ENCODE assay signal across 11 cellular contexts in genomic region chr2:118197011-118197695, GRCh38.
DNase-seq lines count a peak whose midpoint lies in the region; ATAC-seq and TF ChIP-seq lines count a peak whose summit lies in the region.
"Had no signal": no experiment of that assay in that cellular context is flagged by ENCODE, and none has a peak within 500 bp of the region (broad histone marks: within the 10 kb centered on the region; RNA-seq: fewer than 3 reads in every experiment).

No MANE protein-coding gene starts in this region.

- CTCF ChIA-PET in CD8-positive, alpha-beta memory T cell (lab: Charles Lee): no interaction called here

- WGBS in H9 (ENCODE audit: extremely low coverage, insufficient read length, low lambda C conversion rate): no CpG with 5 or more reads among the region's 3 CpGs

- no peak overlapping the region for H3K4ac ChIP-seq in H9 (ENCODE audit: low read depth, low read length)

- H4K91ac ChIP-seq in H9 (ENCODE audit: insufficient read length, low read depth, low read length): no peak overlapping the region

- no peak overlapping the region for H3K9ac ChIP-seq in H9 (ENCODE audit: extremely low read depth, insufficient read length, low read length)

- no peak overlapping the region for H3K18ac ChIP-seq in H9 (ENCODE audit: insufficient read length, low read depth, low read length)

- H3K27me3 Mint-ChIP-seq in H9 (ENCODE audit: low read depth): peaks cover 3% of the 10 kb centered on the region; the same call in 1 of the 2 replicates
- peaks cover 9 to 12% of the 10 kb centered on the region in 2 donors for H3K27me3 Mint-ChIP-seq in CD8-positive, alpha-beta memory T cell

- H2BK20ac ChIP-seq in H9 (ENCODE audit: low read depth, low read length, poor library complexity, severe bottlenecking): no peak overlapping the region

- H2AK5ac ChIP-seq in H9 (ENCODE audit: insufficient read length, low read length): no peak overlapping the region

- TF ChIP-seq CTCF in H9 (conservative IDR thresholded peaks at IDR 0.05): no peak

- no peak overlapping the region for H4K8ac ChIP-seq in H9 (replicated peaks; ENCODE audit: insufficient read length, low read depth, low read length)

- no peaks in the 10 kb centered on the region for H3K23me2 ChIP-seq in H9 (ENCODE audit: insufficient read length, low read depth, low read length, poor library complexity, severe bottlenecking)

- POLR2A ChIA-PET in CD8-positive, alpha-beta memory T cell (lab: Charles Lee): no interaction called here

- no peaks in the 10 kb centered on the region for H3K9me3 ChIP-seq in H9 (ENCODE audit: control insufficient read depth, low read depth, low read length)
- H3K9me3 ChIP-seq in CD8-positive, alpha-beta memory T cell (ENCODE audit: low read length): no peaks in the 10 kb centered on the region

- H2AFZ ChIP-seq in H9 (ENCODE audit: low read length): peak overlapping the region; percentile 91

- DNase-seq in H9: peak; percentile 42
- peak; percentile 51 for DNase-seq in NCI-H526 treated with DMSO at 0.1 percent for 48 hours (lab: John Stamatoyannopoulos, UW)
- peak; percentile 67 for DNase-seq in iPS-NIHi7 (ENCODE audit: extremely low spot score)
- no peak for DNase-seq in CD8-positive, alpha-beta memory T cell
- DNase-seq in NCI-H146 treated with DMSO at 0.1 percent for 48 hours (lab: John Stamatoyannopoulos, UW; ENCODE audit: unreplicated experiment): no peak
- no peak for DNase-seq in middle frontal gyrus (ENCODE audit: extremely low spot score, low spot score)
- DNase-seq in NCI-H128 (lab: John Stamatoyannopoulos, UW; ENCODE audit: unreplicated experiment): no peak
- DNase-seq: kidney glomerular epithelial cell, NCI-H2081, T-cell had no signal

- H3K36me3 ChIP-seq in CD8-positive, alpha-beta memory T cell (ENCODE audit: insufficient read depth, low read length): no peaks in the 10 kb centered on the region

- no peak overlapping the region for H2BK12ac ChIP-seq in H9 (ENCODE audit: insufficient read length, low read depth, low read length)

- no peaks in the 10 kb centered on the region for H3K4me1 ChIP-seq in H9 (ENCODE audit: insufficient read depth, low read length)
- H3K4me1 ChIP-seq in CD8-positive, alpha-beta memory T cell (ENCODE audit: insufficient read depth, low read length): no peaks in the 10 kb centered on the region

- H2BK5ac ChIP-seq in H9 (ENCODE audit: insufficient read length, low read length): no peak overlapping the region

- H3K23ac ChIP-seq in H9 (ENCODE audit: insufficient read length, low read depth, low read length): no peak overlapping the region

- no peaks in the 10 kb centered on the region for H3K27me3 ChIP-seq in H9 (ENCODE audit: insufficient read depth, low read length)
- H3K27me3 ChIP-seq in CD8-positive, alpha-beta memory T cell (ENCODE audit: insufficient read depth, low read length, poor library complexity, severe bottlenecking): no peaks in the 10 kb centered on the region

- no peak overlapping the region for H3K4me2 ChIP-seq in H9 (ENCODE audit: insufficient read depth, insufficient read length, low read length)

- H4K5ac ChIP-seq in H9 (ENCODE audit: insufficient read length, low read depth, low read length): no peak overlapping the region

- no peak overlapping the region for H3K56ac ChIP-seq in H9 (ENCODE audit: insufficient read length, low read depth, low read length)

- no peaks in the 10 kb centered on the region for H3K9me3 Mint-ChIP-seq in H9
- no peaks in the 10 kb centered on the region for H3K9me3 Mint-ChIP-seq in CD8-positive, alpha-beta memory T cell
- H3K9me3 Mint-ChIP-seq: T-cell had no signal

- H3K4me3 ChIP-seq in CD8-positive, alpha-beta memory T cell (ENCODE audit: low read length): no peak overlapping the region

- H3K4me3 Mint-ChIP-seq in H9: no peak overlapping the region
- H3K4me3 Mint-ChIP-seq in CD8-positive, alpha-beta memory T cell: no peak overlapping the region
- H3K4me3 Mint-ChIP-seq: T-cell had no signal

- no peak overlapping the region for H3K27ac ChIP-seq in H9 (ENCODE audit: insufficient read length, low read depth, low read length)
- H3K27ac ChIP-seq in CD8-positive, alpha-beta memory T cell (ENCODE audit: low read depth, low read length): no peak overlapping the region

- H3K79me1 ChIP-seq in H9 (ENCODE audit: insufficient read depth, low read depth, low read length, poor library complexity, severe bottlenecking): no peaks in the 10 kb centered on the region

- peak; percentile 71 for ATAC-seq in GM18502 (IDR thresholded peaks at IDR 0.05; ENCODE audit: poor library complexity, unreplicated experiment)

- H2BK120ac ChIP-seq in H9 (ENCODE audit: low read depth, low read length, poor library complexity, severe bottlenecking): no peak overlapping the region

- H3K4me1 Mint-ChIP-seq in H9: no peaks in the 10 kb centered on the region
- no peaks in the 10 kb centered on the region for H3K4me1 Mint-ChIP-seq in CD8-positive, alpha-beta memory T cell
- H3K4me1 Mint-ChIP-seq: T-cell had no signal

- H2BK15ac ChIP-seq in H9 (ENCODE audit: low read depth, low read length): no peak overlapping the region

- no peak overlapping the region for H3K27ac Mint-ChIP-seq in H9
- peak overlapping the region in 1 of 8 donors; percentile 2 for H3K27ac Mint-ChIP-seq in CD8-positive, alpha-beta memory T cell
- H3K27ac Mint-ChIP-seq: T-cell had no signal

- no peaks in the 10 kb centered on the region for H3K36me3 Mint-ChIP-seq in H9 (ENCODE audit: insufficient read depth in 1 of 3, low read depth in 3 of 3)
- no peaks in the 10 kb centered on the region for H3K36me3 Mint-ChIP-seq in CD8-positive, alpha-beta memory T cell
- H3K36me3 Mint-ChIP-seq: T-cell had no signal

- no peak overlapping the region for H3T11ph ChIP-seq in H9 (ENCODE audit: low read length)

- no peaks in the 10 kb centered on the region for H4K20me1 ChIP-seq in H9 (ENCODE audit: control insufficient read depth, insufficient read depth, insufficient read length)

- H3K14ac ChIP-seq in H9 (ENCODE audit: insufficient read depth, low read length): no peak overlapping the region

- no peaks in the 10 kb centered on the region for H3K79me2 ChIP-seq in H9 (ENCODE audit: insufficient read depth, low read length)

Comparison
In these comparisons a context has a peak if more than half of its experiments do, and no peak if none do; other contexts are left out.
1. DNase-seq: peak in H9 (single experiment), NCI-H526 treated with DMSO at 0.1 percent for 48 hours (single experiment) and iPS-NIHi7 (single experiment); none in CD8-positive, alpha-beta memory T cell (0 of 5), NCI-H146 treated with DMSO at 0.1 percent for 48 hours (single experiment), middle frontal gyrus (single experiment) and NCI-H128 (single experiment).